ENCODE assay signal across 2 cellular contexts in the genomic region with DNA sequence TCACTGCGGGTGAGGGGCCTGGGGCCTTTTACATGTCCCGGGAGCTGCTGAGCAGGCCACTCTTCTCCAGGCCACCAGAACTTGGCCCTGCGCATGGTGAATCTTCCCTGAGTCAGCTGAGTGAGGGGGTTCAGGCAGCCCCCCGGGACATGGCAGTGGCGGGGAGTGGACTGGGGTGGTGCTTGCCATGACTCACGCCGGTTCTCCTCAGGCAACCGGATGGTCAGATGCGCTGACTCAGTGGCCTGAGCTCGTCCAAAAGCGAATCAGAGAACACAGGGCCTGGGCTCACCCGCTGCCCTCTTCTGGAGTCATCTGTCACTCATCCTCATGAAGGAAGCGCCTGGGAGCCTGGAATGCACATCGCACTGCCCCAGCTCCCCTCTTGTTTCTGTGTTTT.
A peak's percentile ranks its signal among the peaks of the same experiment; 100 is the strongest.
TF ChIP-seq lines count a peak whose summit lies in the region.

No MANE protein-coding gene starts in this region.

TF ChIP-seq in HepG2, 621 proteins besides CTCF, POLR2A, EP300 and RAD21:
- TF ChIP-seq TCF7L2 (IDR thresholded peaks at IDR 0.05; ENCODE audit: low read depth, low read length) (no peak), ATRX (CRISPR knock-in tag; IDR thresholded peaks at IDR 0.05; ENCODE audit: borderline replicate concordance) (no peak), ZNF33B (CRISPR knock-in tag; IDR thresholded peaks at IDR 0.05) (no peak), ZNF382 (CRISPR knock-in tag; IDR thresholded peaks at IDR 0.05; ENCODE audit: borderline replicate concordance) (no peak), ZNF562 (CRISPR knock-in tag; IDR thresholded peaks at IDR 0.05; ENCODE audit: borderline replicate concordance) (no peak), MXI1 (IDR thresholded peaks at IDR 0.05; ENCODE audit: borderline replicate concordance, low read depth, low read length) (no peak), ZFP36L1 (CRISPR knock-in tag; IDR thresholded peaks at IDR 0.05) (no peak), ZNF24 (IDR thresholded peaks at IDR 0.05) (no peak), BRD4 (CRISPR knock-in tag; IDR thresholded peaks at IDR 0.05) (no peak), KAT2B (IDR thresholded peaks at IDR 0.05; ENCODE audit: borderline replicate concordance, low read depth, low read length) (no peak)
- TF ChIP-seq, protein P1, sequence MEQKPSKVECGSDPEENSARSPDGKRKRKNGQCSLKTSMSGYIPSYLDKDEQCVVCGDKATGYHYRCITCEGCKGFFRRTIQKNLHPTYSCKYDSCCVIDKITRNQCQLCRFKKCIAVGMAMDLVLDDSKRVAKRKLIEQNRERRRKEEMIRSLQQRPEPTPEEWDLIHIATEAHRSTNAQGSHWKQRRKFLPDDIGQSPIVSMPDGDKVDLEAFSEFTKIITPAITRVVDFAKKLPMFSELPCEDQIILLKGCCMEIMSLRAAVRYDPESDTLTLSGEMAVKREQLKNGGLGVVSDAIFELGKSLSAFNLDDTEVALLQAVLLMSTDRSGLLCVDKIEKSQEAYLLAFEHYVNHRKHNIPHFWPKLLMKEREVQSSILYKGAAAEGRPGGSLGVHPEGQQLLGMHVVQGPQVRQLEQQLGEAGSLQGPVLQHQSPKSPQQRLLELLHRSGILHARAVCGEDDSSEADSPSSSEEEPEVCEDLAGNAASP (CRISPR knock-in tag; IDR thresholded peaks at IDR 0.05; ENCODE audit: borderline replicate concordance): no peak
- TF ChIP-seq, protein P2, sequence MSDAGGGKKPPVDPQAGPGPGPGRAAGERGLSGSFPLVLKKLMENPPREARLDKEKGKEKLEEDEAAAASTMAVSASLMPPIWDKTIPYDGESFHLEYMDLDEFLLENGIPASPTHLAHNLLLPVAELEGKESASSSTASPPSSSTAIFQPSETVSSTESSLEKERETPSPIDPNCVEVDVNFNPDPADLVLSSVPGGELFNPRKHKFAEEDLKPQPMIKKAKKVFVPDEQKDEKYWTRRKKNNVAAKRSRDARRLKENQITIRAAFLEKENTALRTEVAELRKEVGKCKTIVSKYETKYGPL (CRISPR knock-in tag; IDR thresholded peaks at IDR 0.05): no peak
- TF ChIP-seq, protein P3, sequence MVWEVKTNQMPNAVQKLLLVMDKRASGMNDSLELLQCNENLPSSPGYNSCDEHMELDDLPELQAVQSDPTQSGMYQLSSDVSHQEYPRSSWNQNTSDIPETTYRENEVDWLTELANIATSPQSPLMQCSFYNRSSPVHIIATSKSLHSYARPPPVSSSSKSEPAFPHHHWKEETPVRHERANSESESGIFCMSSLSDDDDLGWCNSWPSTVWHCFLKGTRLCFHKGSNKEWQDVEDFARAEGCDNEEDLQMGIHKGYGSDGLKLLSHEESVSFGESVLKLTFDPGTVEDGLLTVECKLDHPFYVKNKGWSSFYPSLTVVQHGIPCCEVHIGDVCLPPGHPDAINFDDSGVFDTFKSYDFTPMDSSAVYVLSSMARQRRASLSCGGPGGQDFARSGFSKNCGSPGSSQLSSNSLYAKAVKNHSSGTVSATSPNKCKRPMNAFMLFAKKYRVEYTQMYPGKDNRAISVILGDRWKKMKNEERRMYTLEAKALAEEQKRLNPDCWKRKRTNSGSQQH (CRISPR knock-in tag; IDR thresholded peaks at IDR 0.05; ENCODE audit: low read depth): no peak

TF ChIP-seq in endothelial cell of umbilical vein, 7 proteins besides CTCF, POLR2A, EP300 and RAD21:
- TF ChIP-seq POLR2AphosphoS5 (IDR thresholded peaks at IDR 0.05; ENCODE audit: insufficient read depth, low read depth, low read length) (peak; percentile 74), GATA2 (IDR thresholded peaks at IDR 0.05; ENCODE audit: insufficient read depth, insufficient read length, low read depth, low read length) (peak; percentile 43), EZH2 (IDR thresholded peaks at IDR 0.05; ENCODE audit: borderline replicate concordance, low read depth, low read length, severe bottlenecking) (no peak), MYC (IDR thresholded peaks at IDR 0.05; ENCODE audit: low read depth, low read length) (no peak), FOS (IDR thresholded peaks at IDR 0.05; ENCODE audit: borderline replicate concordance, insufficient read depth, low read length) (peak; percentile 98), JUN (IDR thresholded peaks at IDR 0.05; ENCODE audit: borderline replicate concordance, insufficient read depth, insufficient read length, low read depth) (peak; percentile 69)
- TF ChIP-seq, protein P4, sequence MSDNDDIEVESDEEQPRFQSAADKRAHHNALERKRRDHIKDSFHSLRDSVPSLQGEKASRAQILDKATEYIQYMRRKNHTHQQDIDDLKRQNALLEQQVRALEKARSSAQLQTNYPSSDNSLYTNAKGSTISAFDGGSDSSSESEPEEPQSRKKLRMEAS (IDR thresholded peaks at IDR 0.05; ENCODE audit: insufficient read depth, insufficient read length): no peak
